1 cellular context compared by ENCODE assay signal in the genomic region with DNA sequence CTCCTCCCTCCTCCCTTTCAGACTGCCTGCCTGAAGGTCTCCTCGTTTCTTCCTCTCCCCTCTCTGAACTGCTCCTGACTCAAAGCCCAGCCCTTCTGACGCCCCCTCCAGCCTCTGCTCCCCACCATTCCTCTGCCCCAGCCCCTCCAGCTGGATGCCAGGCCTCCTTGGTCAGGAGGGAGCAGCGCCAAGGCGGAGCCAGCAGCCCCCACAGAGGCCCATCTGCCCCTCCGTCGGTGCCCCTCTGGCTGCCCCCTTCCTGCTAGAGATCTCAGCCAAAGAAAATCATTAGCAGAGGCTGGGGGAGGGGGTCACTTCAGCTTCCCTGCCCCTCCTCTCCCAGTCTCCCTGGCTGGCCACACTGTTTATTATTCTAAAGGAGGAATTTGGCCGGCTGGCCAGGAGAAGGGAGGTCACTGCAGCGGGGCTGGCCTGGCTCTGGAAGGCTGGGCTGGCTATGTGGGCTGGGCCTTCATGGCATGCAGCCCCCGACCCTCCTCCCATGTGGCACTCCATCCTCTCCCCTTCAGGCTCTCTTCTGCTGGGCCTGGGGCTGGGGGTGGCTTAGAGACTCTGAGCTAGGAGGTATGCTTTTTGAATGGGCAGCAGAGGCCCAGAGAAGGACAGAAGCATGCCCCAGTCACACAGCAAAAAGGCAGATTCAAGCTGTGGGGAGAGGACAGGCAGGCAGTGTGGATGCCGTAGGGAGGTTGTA.
TF ChIP-seq lines count a peak whose summit lies in the region.

No MANE protein-coding gene starts in this region.

TF ChIP-seq in GM23338, 12 proteins besides CTCF, POLR2A, EP300 and RAD21 (continued from another document):
- no peak for TF ChIP-seq CREB1 (CRISPR knock-in tag; IDR thresholded peaks at IDR 0.05; ENCODE audit: low read depth)
- no peak for TF ChIP-seq EZH2phosphoT487 (IDR thresholded peaks at IDR 0.05; ENCODE audit: unreplicated experiment)
- no peak for TF ChIP-seq STAT1 (IDR thresholded peaks at IDR 0.05; ENCODE audit: unreplicated experiment)
- TF ChIP-seq, protein P1, sequence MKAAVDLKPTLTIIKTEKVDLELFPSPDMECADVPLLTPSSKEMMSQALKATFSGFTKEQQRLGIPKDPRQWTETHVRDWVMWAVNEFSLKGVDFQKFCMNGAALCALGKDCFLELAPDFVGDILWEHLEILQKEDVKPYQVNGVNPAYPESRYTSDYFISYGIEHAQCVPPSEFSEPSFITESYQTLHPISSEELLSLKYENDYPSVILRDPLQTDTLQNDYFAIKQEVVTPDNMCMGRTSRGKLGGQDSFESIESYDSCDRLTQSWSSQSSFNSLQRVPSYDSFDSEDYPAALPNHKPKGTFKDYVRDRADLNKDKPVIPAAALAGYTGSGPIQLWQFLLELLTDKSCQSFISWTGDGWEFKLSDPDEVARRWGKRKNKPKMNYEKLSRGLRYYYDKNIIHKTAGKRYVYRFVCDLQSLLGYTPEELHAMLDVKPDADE (IDR thresholded peaks at IDR 0.05) = no peak
- TF ChIP-seq JUNB (IDR thresholded peaks at IDR 0.05; ENCODE audit: unreplicated experiment) = no peak
- TF ChIP-seq NANOG (IDR thresholded peaks at IDR 0.05; ENCODE audit: borderline replicate concordance) = no peak
- TF ChIP-seq, protein P2, sequence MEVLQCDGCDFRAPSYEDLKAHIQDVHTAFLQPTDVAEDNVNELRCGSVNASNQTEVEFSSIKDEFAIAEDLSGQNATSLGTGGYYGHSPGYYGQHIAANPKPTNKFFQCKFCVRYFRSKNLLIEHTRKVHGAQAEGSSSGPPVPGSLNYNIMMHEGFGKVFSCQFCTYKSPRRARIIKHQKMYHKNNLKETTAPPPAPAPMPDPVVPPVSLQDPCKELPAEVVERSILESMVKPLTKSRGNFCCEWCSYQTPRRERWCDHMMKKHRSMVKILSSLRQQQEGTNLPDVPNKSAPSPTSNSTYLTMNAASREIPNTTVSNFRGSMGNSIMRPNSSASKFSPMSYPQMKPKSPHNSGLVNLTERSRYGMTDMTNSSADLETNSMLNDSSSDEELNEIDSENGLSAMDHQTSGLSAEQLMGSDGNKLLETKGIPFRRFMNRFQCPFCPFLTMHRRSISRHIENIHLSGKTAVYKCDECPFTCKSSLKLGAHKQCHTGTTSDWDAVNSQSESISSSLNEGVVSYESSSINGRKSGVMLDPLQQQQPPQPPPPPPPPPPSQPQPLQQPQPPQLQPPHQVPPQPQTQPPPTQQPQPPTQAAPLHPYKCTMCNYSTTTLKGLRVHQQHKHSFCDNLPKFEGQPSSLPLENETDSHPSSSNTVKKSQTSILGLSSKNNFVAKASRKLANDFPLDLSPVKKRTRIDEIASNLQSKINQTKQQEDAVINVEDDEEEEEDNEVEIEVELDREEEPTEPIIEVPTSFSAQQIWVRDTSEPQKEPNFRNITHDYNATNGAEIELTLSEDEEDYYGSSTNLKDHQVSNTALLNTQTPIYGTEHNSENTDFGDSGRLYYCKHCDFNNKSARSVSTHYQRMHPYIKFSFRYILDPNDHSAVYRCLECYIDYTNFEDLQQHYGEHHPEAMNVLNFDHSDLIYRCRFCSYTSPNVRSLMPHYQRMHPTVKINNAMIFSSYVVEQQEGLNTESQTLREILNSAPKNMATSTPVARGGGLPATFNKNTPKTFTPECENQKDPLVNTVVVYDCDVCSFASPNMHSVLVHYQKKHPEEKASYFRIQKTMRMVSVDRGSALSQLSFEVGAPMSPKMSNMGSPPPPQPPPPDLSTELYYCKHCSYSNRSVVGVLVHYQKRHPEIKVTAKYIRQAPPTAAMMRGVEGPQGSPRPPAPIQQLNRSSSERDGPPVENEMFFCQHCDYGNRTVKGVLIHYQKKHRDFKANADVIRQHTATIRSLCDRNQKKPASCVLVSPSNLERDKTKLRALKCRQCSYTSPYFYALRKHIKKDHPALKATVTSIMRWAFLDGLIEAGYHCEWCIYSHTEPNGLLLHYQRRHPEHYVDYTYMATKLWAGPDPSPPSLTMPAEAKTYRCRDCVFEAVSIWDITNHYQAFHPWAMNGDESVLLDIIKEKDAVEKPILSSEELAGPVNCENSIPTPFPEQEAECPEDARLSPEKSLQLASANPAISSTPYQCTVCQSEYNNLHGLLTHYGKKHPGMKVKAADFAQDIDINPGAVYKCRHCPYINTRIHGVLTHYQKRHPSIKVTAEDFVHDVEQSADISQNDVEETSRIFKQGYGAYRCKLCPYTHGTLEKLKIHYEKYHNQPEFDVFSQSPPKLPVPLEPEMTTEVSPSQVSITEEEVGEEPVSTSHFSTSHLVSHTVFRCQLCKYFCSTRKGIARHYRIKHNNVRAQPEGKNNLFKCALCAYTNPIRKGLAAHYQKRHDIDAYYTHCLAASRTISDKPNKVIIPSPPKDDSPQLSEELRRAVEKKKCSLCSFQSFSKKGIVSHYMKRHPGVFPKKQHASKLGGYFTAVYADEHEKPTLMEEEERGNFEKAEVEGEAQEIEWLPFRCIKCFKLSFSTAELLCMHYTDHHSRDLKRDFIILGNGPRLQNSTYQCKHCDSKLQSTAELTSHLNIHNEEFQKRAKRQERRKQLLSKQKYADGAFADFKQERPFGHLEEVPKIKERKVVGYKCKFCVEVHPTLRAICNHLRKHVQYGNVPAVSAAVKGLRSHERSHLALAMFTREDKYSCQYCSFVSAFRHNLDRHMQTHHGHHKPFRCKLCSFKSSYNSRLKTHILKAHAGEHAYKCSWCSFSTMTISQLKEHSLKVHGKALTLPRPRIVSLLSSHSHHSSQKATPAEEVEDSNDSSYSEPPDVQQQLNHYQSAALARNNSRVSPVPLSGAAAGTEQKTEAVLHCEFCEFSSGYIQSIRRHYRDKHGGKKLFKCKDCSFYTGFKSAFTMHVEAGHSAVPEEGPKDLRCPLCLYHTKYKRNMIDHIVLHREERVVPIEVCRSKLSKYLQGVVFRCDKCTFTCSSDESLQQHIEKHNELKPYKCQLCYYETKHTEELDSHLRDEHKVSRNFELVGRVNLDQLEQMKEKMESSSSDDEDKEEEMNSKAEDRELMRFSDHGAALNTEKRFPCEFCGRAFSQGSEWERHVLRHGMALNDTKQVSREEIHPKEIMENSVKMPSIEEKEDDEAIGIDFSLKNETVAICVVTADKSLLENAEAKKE (CRISPR knock-in tag; IDR thresholded peaks at IDR 0.05) = no peak
- TF ChIP-seq EZH2 (IDR thresholded peaks at IDR 0.05; ENCODE audit: low read depth, unreplicated experiment) = no peak
TF ChIP-seq in GM23338: peak in this region for 0.
